Comparison of ENCODE assay signal across 1 cellular context in the genomic region with DNA sequence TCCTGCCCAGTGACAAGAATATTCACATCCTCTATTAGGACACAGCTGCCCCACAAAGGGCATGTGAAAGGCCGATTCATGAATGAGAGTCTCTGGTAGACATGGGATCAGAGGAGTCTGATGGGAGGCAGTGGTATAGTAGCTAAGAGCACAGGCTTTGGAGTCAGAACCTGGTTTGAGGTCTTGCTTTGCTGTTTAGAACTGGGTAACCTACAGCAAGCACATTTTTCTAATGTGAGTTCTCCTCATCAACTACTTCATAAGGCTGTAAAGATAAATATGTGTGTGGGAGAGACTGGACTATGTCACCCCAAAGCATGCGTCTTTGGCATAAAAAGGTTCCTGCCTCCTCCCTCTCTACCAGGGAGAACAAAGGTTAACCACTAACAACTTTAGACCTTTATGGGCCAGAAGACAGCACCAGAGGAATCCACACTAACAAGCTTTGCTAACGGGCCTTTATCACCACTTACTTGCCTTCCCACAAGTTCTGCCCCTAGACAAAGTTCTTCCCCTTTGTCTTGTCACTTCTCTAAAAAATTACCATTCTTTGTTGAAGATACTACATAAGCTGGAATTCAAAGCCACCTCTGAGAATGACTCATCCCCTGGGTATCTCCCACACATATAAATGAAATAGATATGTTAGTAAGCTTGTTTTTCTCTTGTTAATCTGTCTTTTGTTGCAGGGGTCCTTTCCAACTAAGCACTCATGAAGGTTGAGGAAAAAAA.
TF ChIP-seq lines count a peak whose summit lies in the region.

No MANE protein-coding gene starts in this region.

TF ChIP-seq in HepG2, 621 proteins besides CTCF, POLR2A, EP300 and RAD21 (continued from another document and continues in another):
- TF ChIP-seq, protein P1, sequence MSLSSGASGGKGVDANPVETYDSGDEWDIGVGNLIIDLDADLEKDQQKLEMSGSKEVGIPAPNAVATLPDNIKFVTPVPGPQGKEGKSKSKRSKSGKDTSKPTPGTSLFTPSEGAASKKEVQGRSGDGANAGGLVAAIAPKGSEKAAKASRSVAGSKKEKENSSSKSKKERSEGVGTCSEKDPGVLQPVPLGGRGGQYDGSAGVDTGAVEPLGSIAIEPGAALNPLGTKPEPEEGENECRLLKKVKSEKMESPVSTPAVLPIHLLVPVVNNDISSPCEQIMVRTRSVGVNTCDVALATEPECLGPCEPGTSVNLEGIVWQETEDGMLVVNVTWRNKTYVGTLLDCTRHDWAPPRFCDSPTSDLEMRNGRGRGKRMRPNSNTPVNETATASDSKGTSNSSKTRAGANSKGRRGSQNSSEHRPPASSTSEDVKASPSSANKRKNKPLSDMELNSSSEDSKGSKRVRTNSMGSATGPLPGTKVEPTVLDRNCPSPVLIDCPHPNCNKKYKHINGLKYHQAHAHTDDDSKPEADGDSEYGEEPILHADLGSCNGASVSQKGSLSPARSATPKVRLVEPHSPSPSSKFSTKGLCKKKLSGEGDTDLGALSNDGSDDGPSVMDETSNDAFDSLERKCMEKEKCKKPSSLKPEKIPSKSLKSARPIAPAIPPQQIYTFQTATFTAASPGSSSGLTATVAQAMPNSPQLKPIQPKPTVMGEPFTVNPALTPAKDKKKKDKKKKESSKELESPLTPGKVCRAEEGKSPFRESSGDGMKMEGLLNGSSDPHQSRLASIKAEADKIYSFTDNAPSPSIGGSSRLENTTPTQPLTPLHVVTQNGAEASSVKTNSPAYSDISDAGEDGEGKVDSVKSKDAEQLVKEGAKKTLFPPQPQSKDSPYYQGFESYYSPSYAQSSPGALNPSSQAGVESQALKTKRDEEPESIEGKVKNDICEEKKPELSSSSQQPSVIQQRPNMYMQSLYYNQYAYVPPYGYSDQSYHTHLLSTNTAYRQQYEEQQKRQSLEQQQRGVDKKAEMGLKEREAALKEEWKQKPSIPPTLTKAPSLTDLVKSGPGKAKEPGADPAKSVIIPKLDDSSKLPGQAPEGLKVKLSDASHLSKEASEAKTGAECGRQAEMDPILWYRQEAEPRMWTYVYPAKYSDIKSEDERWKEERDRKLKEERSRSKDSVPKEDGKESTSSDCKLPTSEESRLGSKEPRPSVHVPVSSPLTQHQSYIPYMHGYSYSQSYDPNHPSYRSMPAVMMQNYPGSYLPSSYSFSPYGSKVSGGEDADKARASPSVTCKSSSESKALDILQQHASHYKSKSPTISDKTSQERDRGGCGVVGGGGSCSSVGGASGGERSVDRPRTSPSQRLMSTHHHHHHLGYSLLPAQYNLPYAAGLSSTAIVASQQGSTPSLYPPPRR (CRISPR knock-in tag; IDR thresholded peaks at IDR 0.05; ENCODE audit: borderline replicate concordance): no peak
- TF ChIP-seq, protein P2, sequence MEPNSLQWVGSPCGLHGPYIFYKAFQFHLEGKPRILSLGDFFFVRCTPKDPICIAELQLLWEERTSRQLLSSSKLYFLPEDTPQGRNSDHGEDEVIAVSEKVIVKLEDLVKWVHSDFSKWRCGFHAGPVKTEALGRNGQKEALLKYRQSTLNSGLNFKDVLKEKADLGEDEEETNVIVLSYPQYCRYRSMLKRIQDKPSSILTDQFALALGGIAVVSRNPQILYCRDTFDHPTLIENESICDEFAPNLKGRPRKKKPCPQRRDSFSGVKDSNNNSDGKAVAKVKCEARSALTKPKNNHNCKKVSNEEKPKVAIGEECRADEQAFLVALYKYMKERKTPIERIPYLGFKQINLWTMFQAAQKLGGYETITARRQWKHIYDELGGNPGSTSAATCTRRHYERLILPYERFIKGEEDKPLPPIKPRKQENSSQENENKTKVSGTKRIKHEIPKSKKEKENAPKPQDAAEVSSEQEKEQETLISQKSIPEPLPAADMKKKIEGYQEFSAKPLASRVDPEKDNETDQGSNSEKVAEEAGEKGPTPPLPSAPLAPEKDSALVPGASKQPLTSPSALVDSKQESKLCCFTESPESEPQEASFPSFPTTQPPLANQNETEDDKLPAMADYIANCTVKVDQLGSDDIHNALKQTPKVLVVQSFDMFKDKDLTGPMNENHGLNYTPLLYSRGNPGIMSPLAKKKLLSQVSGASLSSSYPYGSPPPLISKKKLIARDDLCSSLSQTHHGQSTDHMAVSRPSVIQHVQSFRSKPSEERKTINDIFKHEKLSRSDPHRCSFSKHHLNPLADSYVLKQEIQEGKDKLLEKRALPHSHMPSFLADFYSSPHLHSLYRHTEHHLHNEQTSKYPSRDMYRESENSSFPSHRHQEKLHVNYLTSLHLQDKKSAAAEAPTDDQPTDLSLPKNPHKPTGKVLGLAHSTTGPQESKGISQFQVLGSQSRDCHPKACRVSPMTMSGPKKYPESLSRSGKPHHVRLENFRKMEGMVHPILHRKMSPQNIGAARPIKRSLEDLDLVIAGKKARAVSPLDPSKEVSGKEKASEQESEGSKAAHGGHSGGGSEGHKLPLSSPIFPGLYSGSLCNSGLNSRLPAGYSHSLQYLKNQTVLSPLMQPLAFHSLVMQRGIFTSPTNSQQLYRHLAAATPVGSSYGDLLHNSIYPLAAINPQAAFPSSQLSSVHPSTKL (CRISPR knock-in tag; IDR thresholded peaks at IDR 0.05): peak; percentile 15; the same call in 1 of the 2 replicates
- TF ChIP-seq SYNCRIP (IDR thresholded peaks at IDR 0.05; ENCODE audit: insufficient read depth, low read depth, low read length) (no peak), TEAD2 (CRISPR knock-in tag; IDR thresholded peaks at IDR 0.05) (0 out of 2 replicates have a peak, but pooled peaks have one; percentile 11), ZFP37 (CRISPR knock-in tag; IDR thresholded peaks at IDR 0.05; ENCODE audit: borderline replicate concordance) (no peak), KLF16 (CRISPR knock-in tag; IDR thresholded peaks at IDR 0.05) (peak in 1 of 2 experiments; percentile 40; a peak in 1 of 4 replicates), SOX13 (IDR thresholded peaks at IDR 0.05) (no peak), SOX13 (CRISPR knock-in tag; conservative IDR thresholded peaks at IDR 0.05 in 1 of 2, IDR thresholded peaks at IDR 0.05 in 1 of 2) (peak in 1 of 2 experiments; percentile 40; a peak in 1 of 4 replicates), ZNF3 (CRISPR knock-in tag; IDR thresholded peaks at IDR 0.05) (peak; percentile 15; the same call in 1 of the 2 replicates), ZKSCAN1 (IDR thresholded peaks at IDR 0.05; ENCODE audit: low read length) (0 out of 2 replicates have a peak, but pooled peaks have one; percentile 26), FOXA3 (CRISPR knock-in tag; IDR thresholded peaks at IDR 0.05) (peak; percentile 45), KLF12 (CRISPR knock-in tag; IDR thresholded peaks at IDR 0.05; ENCODE audit: borderline replicate concordance) (peak; percentile 29; the same call in 1 of the 2 replicates), TARDBP (CRISPR knock-in tag; IDR thresholded peaks at IDR 0.05) (peak; percentile 42; the same call in 1 of the 2 replicates), PAX8 (CRISPR knock-in tag; IDR thresholded peaks at IDR 0.05; ENCODE audit: borderline replicate concordance) (0 out of 2 replicates have a peak, but pooled peaks have one; percentile 19), JUND (CRISPR knock-in tag; IDR thresholded peaks at IDR 0.05) (peak; percentile 55; the same call in 1 of the 2 replicates), BCL6 (CRISPR knock-in tag; IDR thresholded peaks at IDR 0.05) (peak; percentile 14; the same call in 1 of the 2 replicates), ZNF816 (CRISPR knock-in tag; IDR thresholded peaks at IDR 0.05; ENCODE audit: borderline replicate concordance) (0 out of 2 replicates have a peak, but pooled peaks have one; percentile 6), THYN1 (CRISPR knock-in tag; IDR thresholded peaks at IDR 0.05; ENCODE audit: borderline replicate concordance, low read depth) (0 out of 2 replicates have a peak, but pooled peaks have one; percentile 72), FOSL2 (CRISPR knock-in tag; IDR thresholded peaks at IDR 0.05) (peak; percentile 73), NCOR1 (IDR thresholded peaks at IDR 0.05; ENCODE audit: borderline replicate concordance, low read length) (0 out of 2 replicates have a peak, but pooled peaks have one; percentile 0)
- TF ChIP-seq, protein P3, sequence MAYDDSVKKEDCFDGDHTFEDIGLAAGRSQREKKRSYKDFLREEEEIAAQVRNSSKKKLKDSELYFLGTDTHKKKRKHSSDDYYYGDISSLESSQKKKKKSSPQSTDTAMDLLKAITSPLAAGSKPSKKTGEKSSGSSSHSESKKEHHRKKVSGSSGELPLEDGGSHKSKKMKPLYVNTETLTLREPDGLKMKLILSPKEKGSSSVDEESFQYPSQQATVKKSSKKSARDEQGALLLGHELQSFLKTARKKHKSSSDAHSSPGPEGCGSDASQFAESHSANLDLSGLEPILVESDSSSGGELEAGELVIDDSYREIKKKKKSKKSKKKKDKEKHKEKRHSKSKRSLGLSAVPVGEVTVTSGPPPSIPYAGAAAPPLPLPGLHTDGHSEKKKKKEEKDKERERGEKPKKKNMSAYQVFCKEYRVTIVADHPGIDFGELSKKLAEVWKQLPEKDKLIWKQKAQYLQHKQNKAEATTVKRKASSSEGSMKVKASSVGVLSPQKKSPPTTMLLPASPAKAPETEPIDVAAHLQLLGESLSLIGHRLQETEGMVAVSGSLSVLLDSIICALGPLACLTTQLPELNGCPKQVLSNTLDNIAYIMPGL (CRISPR knock-in tag; IDR thresholded peaks at IDR 0.05; ENCODE audit: borderline replicate concordance in 1 of 2, low read depth in 1 of 2): peak in 1 of 2 experiments; percentile 31; a peak in 1 of 4 replicates
- TF ChIP-seq, protein P4, sequence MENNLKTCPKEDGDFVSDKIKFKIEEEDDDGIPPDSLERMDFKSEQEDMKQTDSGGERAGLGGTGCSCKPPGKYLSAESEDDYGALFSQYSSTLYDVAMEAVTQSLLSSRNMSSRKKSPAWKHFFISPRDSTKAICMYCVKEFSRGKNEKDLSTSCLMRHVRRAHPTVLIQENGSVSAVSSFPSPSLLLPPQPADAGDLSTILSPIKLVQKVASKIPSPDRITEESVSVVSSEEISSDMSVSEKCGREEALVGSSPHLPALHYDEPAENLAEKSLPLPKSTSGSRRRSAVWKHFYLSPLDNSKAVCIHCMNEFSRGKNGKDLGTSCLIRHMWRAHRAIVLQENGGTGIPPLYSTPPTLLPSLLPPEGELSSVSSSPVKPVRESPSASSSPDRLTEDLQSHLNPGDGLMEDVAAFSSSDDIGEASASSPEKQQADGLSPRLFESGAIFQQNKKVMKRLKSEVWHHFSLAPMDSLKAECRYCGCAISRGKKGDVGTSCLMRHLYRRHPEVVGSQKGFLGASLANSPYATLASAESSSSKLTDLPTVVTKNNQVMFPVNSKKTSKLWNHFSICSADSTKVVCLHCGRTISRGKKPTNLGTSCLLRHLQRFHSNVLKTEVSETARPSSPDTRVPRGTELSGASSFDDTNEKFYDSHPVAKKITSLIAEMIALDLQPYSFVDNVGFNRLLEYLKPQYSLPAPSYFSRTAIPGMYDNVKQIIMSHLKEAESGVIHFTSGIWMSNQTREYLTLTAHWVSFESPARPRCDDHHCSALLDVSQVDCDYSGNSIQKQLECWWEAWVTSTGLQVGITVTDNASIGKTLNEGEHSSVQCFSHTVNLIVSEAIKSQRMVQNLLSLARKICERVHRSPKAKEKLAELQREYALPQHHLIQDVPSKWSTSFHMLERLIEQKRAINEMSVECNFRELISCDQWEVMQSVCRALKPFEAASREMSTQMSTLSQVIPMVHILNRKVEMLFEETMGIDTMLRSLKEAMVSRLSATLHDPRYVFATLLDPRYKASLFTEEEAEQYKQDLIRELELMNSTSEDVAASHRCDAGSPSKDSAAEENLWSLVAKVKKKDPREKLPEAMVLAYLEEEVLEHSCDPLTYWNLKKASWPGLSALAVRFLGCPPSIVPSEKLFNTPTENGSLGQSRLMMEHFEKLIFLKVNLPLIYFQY (CRISPR knock-in tag; IDR thresholded peaks at IDR 0.05; ENCODE audit: borderline replicate concordance): 0 out of 2 replicates have a peak, but pooled peaks have one; percentile 15
- TF ChIP-seq, protein P5, sequence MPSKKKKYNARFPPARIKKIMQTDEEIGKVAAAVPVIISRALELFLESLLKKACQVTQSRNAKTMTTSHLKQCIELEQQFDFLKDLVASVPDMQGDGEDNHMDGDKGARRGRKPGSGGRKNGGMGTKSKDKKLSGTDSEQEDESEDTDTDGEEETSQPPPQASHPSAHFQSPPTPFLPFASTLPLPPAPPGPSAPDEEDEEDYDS (CRISPR knock-in tag; IDR thresholded peaks at IDR 0.05): peak; percentile 61; the same call in 1 of the 2 replicates
- TF ChIP-seq, protein P6, sequence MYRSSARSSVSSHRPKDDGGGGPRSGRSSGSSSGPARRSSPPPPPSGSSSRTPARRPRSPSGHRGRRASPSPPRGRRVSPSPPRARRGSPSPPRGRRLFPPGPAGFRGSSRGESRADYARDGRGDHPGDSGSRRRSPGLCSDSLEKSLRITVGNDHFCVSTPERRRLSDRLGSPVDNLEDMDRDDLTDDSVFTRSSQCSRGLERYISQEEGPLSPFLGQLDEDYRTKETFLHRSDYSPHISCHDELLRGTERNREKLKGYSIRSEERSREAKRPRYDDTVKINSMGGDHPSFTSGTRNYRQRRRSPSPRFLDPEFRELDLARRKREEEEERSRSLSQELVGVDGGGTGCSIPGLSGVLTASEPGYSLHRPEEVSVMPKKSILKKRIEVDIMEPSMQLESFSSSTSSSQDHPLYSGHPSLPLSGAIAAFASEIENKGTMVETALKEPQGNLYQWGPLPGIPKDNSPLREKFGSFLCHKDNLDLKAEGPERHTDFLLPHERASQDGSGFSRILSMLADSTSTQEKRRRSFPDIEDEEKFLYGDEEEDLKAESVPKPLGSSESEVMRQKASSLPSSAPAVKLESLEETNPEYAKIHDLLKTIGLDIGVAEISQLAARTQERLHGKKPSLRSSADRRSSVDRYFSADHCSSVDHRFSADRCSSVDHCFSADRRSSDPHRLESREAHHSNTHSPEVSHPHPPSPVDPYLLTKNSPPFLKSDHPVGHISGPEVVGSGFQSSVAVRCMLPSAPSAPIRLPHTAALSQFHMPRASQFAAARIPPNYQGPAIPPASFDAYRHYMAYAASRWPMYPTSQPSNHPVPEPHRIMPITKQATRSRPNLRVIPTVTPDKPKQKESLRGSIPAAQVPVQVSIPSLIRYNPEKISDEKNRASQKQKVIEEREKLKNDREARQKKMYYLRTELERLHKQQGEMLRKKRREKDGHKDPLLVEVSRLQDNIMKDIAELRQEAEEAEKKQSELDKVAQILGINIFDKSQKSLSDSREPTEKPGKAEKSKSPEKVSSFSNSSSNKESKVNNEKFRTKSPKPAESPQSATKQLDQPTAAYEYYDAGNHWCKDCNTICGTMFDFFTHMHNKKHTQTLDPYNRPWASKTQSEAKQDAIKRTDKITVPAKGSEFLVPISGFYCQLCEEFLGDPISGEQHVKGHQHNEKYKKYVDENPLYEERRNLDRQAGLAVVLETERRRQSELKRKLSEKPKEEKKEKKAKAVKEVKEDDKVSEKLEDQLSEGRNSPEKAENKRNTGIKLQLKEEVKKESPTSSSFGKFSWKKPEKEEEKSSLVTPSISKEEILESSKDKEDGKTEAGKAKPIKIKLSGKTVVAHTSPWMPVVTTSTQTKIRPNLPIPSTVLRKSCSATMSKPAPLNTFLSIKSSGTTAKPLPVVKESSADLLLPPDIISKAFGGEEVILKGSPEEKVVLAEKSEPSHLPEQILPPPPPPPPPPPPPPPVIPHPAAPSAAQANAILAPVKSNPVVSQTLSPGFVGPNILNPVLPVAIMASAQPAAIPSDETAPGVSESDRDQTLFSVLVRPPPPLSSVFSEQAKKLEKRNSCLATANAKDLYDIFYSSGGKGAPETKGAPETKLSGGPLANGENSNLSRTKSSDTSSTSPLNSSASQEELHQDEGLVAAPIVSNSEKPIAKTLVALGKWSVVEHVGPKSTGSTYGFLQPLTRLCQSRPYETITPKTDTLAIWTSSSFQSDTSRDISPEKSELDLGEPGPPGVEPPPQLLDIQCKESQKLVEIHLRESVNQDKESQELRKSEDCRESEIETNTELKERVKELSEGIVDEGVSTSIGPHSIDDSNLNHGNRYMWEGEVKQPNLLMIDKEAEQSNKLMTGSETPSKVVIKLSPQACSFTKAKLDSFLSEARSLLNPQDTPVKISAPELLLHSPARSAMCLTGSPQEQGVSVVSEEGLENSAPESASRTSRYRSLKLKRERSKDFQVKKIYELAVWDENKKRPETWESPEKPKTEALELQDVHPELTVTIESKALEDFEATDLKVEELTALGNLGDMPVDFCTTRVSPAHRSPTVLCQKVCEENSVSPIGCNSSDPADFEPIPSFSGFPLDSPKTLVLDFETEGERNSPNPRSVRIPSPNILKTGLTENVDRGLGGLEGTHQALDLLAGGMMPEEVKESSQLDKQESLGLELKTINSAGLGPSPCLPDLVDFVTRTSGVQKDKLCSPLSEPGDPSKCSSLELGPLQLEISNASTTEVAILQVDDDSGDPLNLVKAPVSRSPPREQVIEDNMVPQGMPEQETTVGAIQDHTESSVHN (CRISPR knock-in tag; IDR thresholded peaks at IDR 0.05): no peak
